Comparison of ENCODE assay signal across 2 cellular contexts in the genomic region with DNA sequence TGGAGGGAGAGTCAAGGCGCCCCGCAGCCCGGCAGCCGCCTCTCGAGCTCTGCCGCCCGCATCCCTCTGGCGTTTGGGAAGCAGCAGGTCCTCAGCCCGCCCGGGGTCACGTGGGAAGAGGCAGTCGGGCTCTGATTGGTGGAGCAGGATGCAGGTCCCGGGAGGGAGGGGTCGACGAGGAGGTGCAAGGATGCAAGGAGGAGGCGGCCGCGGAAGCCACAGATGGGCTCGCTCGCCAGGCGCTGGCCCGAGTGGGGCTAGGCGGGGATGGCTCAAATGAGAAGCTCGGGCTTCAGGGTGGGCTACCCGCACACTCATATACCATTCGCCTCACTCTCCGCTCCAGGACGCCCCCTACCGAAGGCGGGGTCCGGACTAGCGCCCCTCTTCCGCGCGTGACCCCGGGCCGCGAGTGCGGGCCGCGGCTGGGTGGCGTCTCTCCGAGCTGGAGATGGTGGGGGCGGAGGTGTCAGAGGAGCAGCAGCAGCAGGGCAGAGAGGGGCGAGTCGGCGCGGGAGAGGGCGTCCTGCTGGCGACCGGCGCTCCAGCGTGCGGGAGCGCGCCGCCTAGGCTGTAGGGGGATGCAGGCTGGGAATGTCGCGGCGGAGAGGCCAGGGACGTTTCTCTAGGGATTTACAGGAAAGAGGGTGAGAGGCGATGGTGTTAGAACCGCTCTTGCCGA.
TF ChIP-seq lines count a peak whose summit lies in the region.

A gene with protein sequence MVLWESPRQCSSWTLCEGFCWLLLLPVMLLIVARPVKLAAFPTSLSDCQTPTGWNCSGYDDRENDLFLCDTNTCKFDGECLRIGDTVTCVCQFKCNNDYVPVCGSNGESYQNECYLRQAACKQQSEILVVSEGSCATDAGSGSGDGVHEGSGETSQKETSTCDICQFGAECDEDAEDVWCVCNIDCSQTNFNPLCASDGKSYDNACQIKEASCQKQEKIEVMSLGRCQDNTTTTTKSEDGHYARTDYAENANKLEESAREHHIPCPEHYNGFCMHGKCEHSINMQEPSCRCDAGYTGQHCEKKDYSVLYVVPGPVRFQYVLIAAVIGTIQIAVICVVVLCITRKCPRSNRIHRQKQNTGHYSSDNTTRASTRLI (minus strand): TSS at position 68 of the 682 bp plus-strand sequence. CDS start 409 bp downstream, outside the sequence.

TF ChIP-seq in Ishikawa, 13 proteins besides CTCF, POLR2A, EP300 and RAD21:
- no peak for TF ChIP-seq ZBTB7A (IDR thresholded peaks at IDR 0.05; ENCODE audit: low read depth)
- TF ChIP-seq, protein P1, sequence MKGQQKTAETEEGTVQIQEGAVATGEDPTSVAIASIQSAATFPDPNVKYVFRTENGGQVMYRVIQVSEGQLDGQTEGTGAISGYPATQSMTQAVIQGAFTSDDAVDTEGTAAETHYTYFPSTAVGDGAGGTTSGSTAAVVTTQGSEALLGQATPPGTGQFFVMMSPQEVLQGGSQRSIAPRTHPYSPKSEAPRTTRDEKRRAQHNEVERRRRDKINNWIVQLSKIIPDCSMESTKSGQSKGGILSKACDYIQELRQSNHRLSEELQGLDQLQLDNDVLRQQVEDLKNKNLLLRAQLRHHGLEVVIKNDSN (IDR thresholded peaks at IDR 0.05) = peak; percentile 93
- TF ChIP-seq, protein P2, sequence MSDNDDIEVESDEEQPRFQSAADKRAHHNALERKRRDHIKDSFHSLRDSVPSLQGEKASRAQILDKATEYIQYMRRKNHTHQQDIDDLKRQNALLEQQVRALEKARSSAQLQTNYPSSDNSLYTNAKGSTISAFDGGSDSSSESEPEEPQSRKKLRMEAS (IDR thresholded peaks at IDR 0.05) = no peak

TF ChIP-seq in K562, 482 proteins besides CTCF, POLR2A, EP300 and RAD21 (continues in another document):
- TF ChIP-seq HDAC3 (IDR thresholded peaks at IDR 0.05; ENCODE audit: borderline replicate concordance, partially characterized antibody) (no peak), ZNF197 (CRISPR knock-in tag; IDR thresholded peaks at IDR 0.05; ENCODE audit: low read depth) (no peak), ZNF584 (CRISPR knock-in tag; IDR thresholded peaks at IDR 0.05; ENCODE audit: low read depth) (no peak), CTBP1 (IDR thresholded peaks at IDR 0.05; ENCODE audit: borderline replicate concordance) (peak; percentile 54; the same call in 1 of the 2 replicates), SAFB2 (IDR thresholded peaks at IDR 0.05; ENCODE audit: borderline replicate concordance, low read depth, low read length, severe bottlenecking) (no peak), ZKSCAN8 (CRISPR knock-in tag; IDR thresholded peaks at IDR 0.05) (no peak), ARHGAP35 (IDR thresholded peaks at IDR 0.05; ENCODE audit: partially characterized antibody) (no peak), RBM14 (IDR thresholded peaks at IDR 0.05; ENCODE audit: borderline replicate concordance, insufficient read depth, low read depth, low read length) (no peak)
- TF ChIP-seq, protein P3, sequence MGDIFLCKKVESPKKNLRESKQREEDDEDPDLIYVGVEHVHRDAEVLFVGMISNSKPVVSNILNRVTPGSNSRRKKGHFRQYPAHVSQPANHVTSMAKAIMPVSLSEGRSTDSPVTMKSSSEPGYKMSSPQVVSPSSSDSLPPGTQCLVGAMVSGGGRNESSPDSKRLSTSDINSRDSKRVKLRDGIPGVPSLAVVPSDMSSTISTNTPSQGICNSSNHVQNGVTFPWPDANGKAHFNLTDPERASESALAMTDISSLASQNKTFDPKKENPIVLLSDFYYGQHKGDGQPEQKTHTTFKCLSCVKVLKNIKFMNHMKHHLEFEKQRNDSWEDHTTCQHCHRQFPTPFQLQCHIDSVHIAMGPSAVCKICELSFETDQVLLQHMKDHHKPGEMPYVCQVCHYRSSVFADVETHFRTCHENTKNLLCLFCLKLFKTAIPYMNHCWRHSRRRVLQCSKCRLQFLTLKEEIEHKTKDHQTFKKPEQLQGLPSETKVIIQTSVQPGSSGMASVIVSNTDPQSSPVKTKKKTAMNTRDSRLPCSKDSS (IDR thresholded peaks at IDR 0.05; ENCODE audit: low read depth, partially characterized antibody) = no peak
- TF ChIP-seq, protein P4, sequence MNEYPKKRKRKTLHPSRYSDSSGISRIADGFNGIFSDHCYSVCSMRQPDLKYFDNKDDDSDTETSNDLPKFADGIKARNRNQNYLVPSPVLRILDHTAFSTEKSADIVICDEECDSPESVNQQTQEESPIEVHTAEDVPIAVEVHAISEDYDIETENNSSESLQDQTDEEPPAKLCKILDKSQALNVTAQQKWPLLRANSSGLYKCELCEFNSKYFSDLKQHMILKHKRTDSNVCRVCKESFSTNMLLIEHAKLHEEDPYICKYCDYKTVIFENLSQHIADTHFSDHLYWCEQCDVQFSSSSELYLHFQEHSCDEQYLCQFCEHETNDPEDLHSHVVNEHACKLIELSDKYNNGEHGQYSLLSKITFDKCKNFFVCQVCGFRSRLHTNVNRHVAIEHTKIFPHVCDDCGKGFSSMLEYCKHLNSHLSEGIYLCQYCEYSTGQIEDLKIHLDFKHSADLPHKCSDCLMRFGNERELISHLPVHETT (CRISPR knock-in tag; conservative IDR thresholded peaks at IDR 0.05 in 1 of 2, IDR thresholded peaks at IDR 0.05 in 1 of 2) = no peak
- TF ChIP-seq, protein P5, sequence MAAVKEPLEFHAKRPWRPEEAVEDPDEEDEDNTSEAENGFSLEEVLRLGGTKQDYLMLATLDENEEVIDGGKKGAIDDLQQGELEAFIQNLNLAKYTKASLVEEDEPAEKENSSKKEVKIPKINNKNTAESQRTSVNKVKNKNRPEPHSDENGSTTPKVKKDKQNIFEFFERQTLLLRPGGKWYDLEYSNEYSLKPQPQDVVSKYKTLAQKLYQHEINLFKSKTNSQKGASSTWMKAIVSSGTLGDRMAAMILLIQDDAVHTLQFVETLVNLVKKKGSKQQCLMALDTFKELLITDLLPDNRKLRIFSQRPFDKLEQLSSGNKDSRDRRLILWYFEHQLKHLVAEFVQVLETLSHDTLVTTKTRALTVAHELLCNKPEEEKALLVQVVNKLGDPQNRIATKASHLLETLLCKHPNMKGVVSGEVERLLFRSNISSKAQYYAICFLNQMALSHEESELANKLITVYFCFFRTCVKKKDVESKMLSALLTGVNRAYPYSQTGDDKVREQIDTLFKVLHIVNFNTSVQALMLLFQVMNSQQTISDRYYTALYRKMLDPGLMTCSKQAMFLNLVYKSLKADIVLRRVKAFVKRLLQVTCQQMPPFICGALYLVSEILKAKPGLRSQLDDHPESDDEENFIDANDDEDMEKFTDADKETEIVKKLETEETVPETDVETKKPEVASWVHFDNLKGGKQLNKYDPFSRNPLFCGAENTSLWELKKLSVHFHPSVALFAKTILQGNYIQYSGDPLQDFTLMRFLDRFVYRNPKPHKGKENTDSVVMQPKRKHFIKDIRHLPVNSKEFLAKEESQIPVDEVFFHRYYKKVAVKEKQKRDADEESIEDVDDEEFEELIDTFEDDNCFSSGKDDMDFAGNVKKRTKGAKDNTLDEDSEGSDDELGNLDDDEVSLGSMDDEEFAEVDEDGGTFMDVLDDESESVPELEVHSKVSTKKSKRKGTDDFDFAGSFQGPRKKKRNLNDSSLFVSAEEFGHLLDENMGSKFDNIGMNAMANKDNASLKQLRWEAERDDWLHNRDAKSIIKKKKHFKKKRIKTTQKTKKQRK (IDR thresholded peaks at IDR 0.05; ENCODE audit: borderline replicate concordance, low read depth, low read length) = no peak
- TF ChIP-seq, protein P6, sequence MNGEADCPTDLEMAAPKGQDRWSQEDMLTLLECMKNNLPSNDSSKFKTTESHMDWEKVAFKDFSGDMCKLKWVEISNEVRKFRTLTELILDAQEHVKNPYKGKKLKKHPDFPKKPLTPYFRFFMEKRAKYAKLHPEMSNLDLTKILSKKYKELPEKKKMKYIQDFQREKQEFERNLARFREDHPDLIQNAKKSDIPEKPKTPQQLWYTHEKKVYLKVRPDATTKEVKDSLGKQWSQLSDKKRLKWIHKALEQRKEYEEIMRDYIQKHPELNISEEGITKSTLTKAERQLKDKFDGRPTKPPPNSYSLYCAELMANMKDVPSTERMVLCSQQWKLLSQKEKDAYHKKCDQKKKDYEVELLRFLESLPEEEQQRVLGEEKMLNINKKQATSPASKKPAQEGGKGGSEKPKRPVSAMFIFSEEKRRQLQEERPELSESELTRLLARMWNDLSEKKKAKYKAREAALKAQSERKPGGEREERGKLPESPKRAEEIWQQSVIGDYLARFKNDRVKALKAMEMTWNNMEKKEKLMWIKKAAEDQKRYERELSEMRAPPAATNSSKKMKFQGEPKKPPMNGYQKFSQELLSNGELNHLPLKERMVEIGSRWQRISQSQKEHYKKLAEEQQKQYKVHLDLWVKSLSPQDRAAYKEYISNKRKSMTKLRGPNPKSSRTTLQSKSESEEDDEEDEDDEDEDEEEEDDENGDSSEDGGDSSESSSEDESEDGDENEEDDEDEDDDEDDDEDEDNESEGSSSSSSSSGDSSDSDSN (IDR thresholded peaks at IDR 0.05; ENCODE audit: borderline replicate concordance in 1 of 2, low read depth in 2 of 2, low read length in 2 of 2) = no peak
- TF ChIP-seq, protein P7, sequence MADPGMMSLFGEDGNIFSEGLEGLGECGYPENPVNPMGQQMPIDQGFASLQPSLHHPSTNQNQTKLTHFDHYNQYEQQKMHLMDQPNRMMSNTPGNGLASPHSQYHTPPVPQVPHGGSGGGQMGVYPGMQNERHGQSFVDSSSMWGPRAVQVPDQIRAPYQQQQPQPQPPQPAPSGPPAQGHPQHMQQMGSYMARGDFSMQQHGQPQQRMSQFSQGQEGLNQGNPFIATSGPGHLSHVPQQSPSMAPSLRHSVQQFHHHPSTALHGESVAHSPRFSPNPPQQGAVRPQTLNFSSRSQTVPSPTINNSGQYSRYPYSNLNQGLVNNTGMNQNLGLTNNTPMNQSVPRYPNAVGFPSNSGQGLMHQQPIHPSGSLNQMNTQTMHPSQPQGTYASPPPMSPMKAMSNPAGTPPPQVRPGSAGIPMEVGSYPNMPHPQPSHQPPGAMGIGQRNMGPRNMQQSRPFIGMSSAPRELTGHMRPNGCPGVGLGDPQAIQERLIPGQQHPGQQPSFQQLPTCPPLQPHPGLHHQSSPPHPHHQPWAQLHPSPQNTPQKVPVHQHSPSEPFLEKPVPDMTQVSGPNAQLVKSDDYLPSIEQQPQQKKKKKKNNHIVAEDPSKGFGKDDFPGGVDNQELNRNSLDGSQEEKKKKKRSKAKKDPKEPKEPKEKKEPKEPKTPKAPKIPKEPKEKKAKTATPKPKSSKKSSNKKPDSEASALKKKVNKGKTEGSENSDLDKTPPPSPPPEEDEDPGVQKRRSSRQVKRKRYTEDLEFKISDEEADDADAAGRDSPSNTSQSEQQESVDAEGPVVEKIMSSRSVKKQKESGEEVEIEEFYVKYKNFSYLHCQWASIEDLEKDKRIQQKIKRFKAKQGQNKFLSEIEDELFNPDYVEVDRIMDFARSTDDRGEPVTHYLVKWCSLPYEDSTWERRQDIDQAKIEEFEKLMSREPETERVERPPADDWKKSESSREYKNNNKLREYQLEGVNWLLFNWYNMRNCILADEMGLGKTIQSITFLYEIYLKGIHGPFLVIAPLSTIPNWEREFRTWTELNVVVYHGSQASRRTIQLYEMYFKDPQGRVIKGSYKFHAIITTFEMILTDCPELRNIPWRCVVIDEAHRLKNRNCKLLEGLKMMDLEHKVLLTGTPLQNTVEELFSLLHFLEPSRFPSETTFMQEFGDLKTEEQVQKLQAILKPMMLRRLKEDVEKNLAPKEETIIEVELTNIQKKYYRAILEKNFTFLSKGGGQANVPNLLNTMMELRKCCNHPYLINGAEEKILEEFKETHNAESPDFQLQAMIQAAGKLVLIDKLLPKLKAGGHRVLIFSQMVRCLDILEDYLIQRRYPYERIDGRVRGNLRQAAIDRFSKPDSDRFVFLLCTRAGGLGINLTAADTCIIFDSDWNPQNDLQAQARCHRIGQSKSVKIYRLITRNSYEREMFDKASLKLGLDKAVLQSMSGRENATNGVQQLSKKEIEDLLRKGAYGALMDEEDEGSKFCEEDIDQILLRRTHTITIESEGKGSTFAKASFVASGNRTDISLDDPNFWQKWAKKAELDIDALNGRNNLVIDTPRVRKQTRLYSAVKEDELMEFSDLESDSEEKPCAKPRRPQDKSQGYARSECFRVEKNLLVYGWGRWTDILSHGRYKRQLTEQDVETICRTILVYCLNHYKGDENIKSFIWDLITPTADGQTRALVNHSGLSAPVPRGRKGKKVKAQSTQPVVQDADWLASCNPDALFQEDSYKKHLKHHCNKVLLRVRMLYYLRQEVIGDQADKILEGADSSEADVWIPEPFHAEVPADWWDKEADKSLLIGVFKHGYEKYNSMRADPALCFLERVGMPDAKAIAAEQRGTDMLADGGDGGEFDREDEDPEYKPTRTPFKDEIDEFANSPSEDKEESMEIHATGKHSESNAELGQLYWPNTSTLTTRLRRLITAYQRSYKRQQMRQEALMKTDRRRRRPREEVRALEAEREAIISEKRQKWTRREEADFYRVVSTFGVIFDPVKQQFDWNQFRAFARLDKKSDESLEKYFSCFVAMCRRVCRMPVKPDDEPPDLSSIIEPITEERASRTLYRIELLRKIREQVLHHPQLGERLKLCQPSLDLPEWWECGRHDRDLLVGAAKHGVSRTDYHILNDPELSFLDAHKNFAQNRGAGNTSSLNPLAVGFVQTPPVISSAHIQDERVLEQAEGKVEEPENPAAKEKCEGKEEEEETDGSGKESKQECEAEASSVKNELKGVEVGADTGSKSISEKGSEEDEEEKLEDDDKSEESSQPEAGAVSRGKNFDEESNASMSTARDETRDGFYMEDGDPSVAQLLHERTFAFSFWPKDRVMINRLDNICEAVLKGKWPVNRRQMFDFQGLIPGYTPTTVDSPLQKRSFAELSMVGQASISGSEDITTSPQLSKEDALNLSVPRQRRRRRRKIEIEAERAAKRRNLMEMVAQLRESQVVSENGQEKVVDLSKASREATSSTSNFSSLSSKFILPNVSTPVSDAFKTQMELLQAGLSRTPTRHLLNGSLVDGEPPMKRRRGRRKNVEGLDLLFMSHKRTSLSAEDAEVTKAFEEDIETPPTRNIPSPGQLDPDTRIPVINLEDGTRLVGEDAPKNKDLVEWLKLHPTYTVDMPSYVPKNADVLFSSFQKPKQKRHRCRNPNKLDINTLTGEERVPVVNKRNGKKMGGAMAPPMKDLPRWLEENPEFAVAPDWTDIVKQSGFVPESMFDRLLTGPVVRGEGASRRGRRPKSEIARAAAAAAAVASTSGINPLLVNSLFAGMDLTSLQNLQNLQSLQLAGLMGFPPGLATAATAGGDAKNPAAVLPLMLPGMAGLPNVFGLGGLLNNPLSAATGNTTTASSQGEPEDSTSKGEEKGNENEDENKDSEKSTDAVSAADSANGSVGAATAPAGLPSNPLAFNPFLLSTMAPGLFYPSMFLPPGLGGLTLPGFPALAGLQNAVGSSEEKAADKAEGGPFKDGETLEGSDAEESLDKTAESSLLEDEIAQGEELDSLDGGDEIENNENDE (IDR thresholded peaks at IDR 0.05; ENCODE audit: low read depth, low read length) = no peak
- TF ChIP-seq, protein P8, sequence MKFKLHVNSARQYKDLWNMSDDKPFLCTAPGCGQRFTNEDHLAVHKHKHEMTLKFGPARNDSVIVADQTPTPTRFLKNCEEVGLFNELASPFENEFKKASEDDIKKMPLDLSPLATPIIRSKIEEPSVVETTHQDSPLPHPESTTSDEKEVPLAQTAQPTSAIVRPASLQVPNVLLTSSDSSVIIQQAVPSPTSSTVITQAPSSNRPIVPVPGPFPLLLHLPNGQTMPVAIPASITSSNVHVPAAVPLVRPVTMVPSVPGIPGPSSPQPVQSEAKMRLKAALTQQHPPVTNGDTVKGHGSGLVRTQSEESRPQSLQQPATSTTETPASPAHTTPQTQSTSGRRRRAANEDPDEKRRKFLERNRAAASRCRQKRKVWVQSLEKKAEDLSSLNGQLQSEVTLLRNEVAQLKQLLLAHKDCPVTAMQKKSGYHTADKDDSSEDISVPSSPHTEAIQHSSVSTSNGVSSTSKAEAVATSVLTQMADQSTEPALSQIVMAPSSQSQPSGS (CRISPR knock-in tag; IDR thresholded peaks at IDR 0.05) = no peak
- TF ChIP-seq, protein P9, sequence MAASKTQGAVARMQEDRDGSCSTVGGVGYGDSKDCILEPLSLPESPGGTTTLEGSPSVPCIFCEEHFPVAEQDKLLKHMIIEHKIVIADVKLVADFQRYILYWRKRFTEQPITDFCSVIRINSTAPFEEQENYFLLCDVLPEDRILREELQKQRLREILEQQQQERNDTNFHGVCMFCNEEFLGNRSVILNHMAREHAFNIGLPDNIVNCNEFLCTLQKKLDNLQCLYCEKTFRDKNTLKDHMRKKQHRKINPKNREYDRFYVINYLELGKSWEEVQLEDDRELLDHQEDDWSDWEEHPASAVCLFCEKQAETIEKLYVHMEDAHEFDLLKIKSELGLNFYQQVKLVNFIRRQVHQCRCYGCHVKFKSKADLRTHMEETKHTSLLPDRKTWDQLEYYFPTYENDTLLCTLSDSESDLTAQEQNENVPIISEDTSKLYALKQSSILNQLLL (CRISPR knock-in tag; IDR thresholded peaks at IDR 0.05; ENCODE audit: borderline replicate concordance) = no peak
